ENCODE assay signal across 23 cellular contexts in genomic region chr10:133189726-133190125, GRCh38. TPM values are rescaled to one million over a fixed set of nuclear protein-coding genes. Genes with fewer than 3 reads are reported as not detected.
DNase-seq lines count a peak whose midpoint lies in the region; ATAC-seq, FAIRE-seq and TF ChIP-seq lines count a peak whose summit lies in the region.
"Had no signal": no experiment of that assay in that cellular context is flagged by ENCODE, and none has a peak within 500 bp of the region (broad histone marks: within the 10 kb centered on the region; RNA-seq: fewer than 3 reads in every experiment).

No MANE protein-coding gene starts in this region.

- no peak overlapping the region for H3K18ac ChIP-seq in neuronal stem cell (ENCODE audit: low read length)

- intact Hi-C loops in Right ventricle myocardium inferior (cut with DNase I) = no loop called here
- intact Hi-C loops in left ventricle myocardium superior (cut with micrococcal nuclease) = no loop called here
- intact Hi-C loops in kidney (cut with DNase I) = no loop called here

- no peaks in the 10 kb centered on the region for H3K4me1 ChIP-seq in kidney (ENCODE audit: control insufficient read depth in 1 of 2, insufficient read depth in 1 of 2, low read depth in 1 of 2, low read length in 2 of 2)
- peaks cover 5% of the 10 kb centered on the region in 2 donors for H3K4me1 ChIP-seq in neuronal stem cell (ENCODE audit: control insufficient read depth in 2 of 2, insufficient read depth in 1 of 2, low read depth in 1 of 2, low read length in 2 of 2)
- H3K4me1 ChIP-seq in SJCRH30 = no peaks in the 10 kb centered on the region
- H3K4me1 ChIP-seq: A549, Caco-2 had no signal

- peak overlapping the region; percentile 39 for H2BK5ac ChIP-seq in neuronal stem cell (ENCODE audit: low read length)

- no peak overlapping the region for H3K4me2 ChIP-seq in neuronal stem cell (ENCODE audit: insufficient read depth, low read length, poor library complexity, severe bottlenecking)
- H3K4me2 ChIP-seq: A549 had no signal

- H3K4ac ChIP-seq in neuronal stem cell (ENCODE audit: low read length) = no peak overlapping the region

- no peak overlapping the region for H4K8ac ChIP-seq in neuronal stem cell (ENCODE audit: low read depth, low read length)

- H3K27ac ChIP-seq in kidney (ENCODE audit: low read depth in 2 of 2, low read length in 2 of 2) (no peak overlapping the region), neuronal stem cell (replicated peaks; ENCODE audit: low read length) (no peak overlapping the region), SJCRH30 (no peak overlapping the region)
- H3K27ac ChIP-seq: 22Rv1; A549; BLaER1 treated with 17β-estradiol and CSF1 and Interleukin-3, amounts not matched to agents 10 nM and 100 nM; C4-2B had no signal

- peaks cover 0 to 8% (median 0%) of the 10 kb centered on the region in 3 experiments for H3K27me3 ChIP-seq in neuronal stem cell (ENCODE audit: control insufficient read depth in 3 of 3, insufficient read depth in 3 of 3, low read depth in 1 of 3, low read length in 3 of 3)
- no peaks in the 10 kb centered on the region; the same call in 1 of the 2 replicates for H3K27me3 ChIP-seq in SJCRH30

- no peak overlapping the region for H2BK15ac ChIP-seq in neuronal stem cell (ENCODE audit: low read length)

- no peak overlapping the region for H2BK12ac ChIP-seq in neuronal stem cell (ENCODE audit: low read length)

- WGBS in neuronal stem cell (ENCODE audit: extremely low coverage in 2 of 2, insufficient read length in 2 of 2, insufficient replicate concordance in 1 of 2), 2 donors = no CpG with 5 or more reads among the region's 14 CpGs

- TF ChIP-seq CTCF in kidney (IDR thresholded peaks at IDR 0.05; ENCODE audit: borderline replicate concordance, extremely low read depth, insufficient read depth) = no peak

- H4K91ac ChIP-seq in neuronal stem cell (ENCODE audit: low read depth, low read length, poor library complexity) = no peak overlapping the region

- peaks cover 8% of the 10 kb centered on the region for H3K79me1 ChIP-seq in neuronal stem cell (ENCODE audit: low read depth, low read length)

- DNase-seq in Right ventricle myocardium inferior (ENCODE audit: missing footprints) = peak; percentile 61
- no peak for DNase-seq in left ventricle myocardium superior
- DNase-seq in kidney = peak; percentile 34
- DNase-seq in neuronal stem cell (ENCODE audit: low spot score) = no peak
- no peak for DNase-seq in SJCRH30
- DNase-seq: AML-193; Caco-2; Calu3; CD4-positive, alpha-beta T cell; CD8-positive, alpha-beta T cell; DMS79 treated with DMSO at 0.1 percent for 48 hours; GF-D8 had no signal

- H3K9me3 ChIP-seq in kidney (ENCODE audit: control insufficient read depth in 1 of 2, low read length in 2 of 2) (no peaks in the 10 kb centered on the region), neuronal stem cell (replicated peaks in 1 of 2; ENCODE audit: control insufficient read depth in 2 of 2, insufficient read depth in 1 of 2, low read depth in 1 of 2, low read length in 2 of 2) (peaks cover 3 to 7% of the 10 kb centered on the region in 2 donors), SJCRH30 (replicated peaks) (no peaks in the 10 kb centered on the region)

- no peak overlapping the region for H2AFZ ChIP-seq in neuronal stem cell (ENCODE audit: low read length)

- ATAC-seq in Right ventricle myocardium inferior (no peak), left ventricle myocardium superior (no peak)
- ATAC-seq: CD8-positive, alpha-beta T cell had no signal

- H2AK5ac ChIP-seq in neuronal stem cell (ENCODE audit: low read depth, low read length) = peak overlapping the region; percentile 43

- H3K4me3 ChIP-seq in kidney (ENCODE audit: low read length in 2 of 2) (no peak overlapping the region), neuronal stem cell (ENCODE audit: low read length in 2 of 2) (no peak overlapping the region), SJCRH30 (no peak overlapping the region)
- H3K4me3 ChIP-seq: A549; BLaER1 treated with 17β-estradiol and CSF1 and Interleukin-3, amounts not matched to agents 10 nM and 100 nM had no signal

- H3K23ac ChIP-seq in neuronal stem cell (ENCODE audit: low read depth, low read length, poor library complexity) = no peak overlapping the region

- H2BK120ac ChIP-seq in neuronal stem cell (ENCODE audit: low read depth, low read length) = no peak overlapping the region

- no peak for FAIRE-seq in kidney (lab: Jason Lieb, UNC)
- FAIRE-seq: A549, D721Med, G401.6, GM12891, GM19239 had no signal

- H3K14ac ChIP-seq in neuronal stem cell (ENCODE audit: low read length) = peak overlapping the region; percentile 82

- H3K36me3 ChIP-seq in kidney (ENCODE audit: control insufficient read depth in 1 of 2, insufficient read depth in 2 of 2, low read length in 2 of 2) (no peaks in the 10 kb centered on the region), neuronal stem cell (replicated peaks in 1 of 2; ENCODE audit: control insufficient read depth in 2 of 2, insufficient read depth in 2 of 2, low read length in 2 of 2) (peaks cover 0 to 2% of the 10 kb centered on the region in 2 donors), SJCRH30 (no peaks in the 10 kb centered on the region)

- H3K9ac ChIP-seq in kidney (ENCODE audit: low read length in 2 of 2) (no peak overlapping the region), neuronal stem cell (ENCODE audit: low read depth, low read length, poor library complexity) (peak overlapping the region; percentile 21)

RNA-seq across cellular contexts. Expression of gene KNDC1, which starts 29.7 kb away (rescaled TPM):
- total RNA-seq in Right ventricle myocardium inferior (not detected), left ventricle myocardium superior (0.20 TPM), kidney (8.7 TPM)
- polyA plus RNA-seq in kidney (ENCODE audit: insufficient read depth, low read depth, low replicate concordance) = 0.43 TPM
- polyA plus RNA-seq in neuronal stem cell (2013, experiment 1 of 2) = 6.4 TPM
- 6.1 TPM for polyA plus RNA-seq in neuronal stem cell (2013, experiment 2 of 2)
- 1.1 TPM in 1 of 2 replicates, not detected in the other for total RNA-seq in SJCRH30 (2014; rRNA removed; shearing (Covaris generic))
- total RNA-seq: CD4-positive, alpha-beta T cell; CD8-positive, alpha-beta T cell had no signal

RNA-seq across cellular contexts. Expression of gene UTF1, which starts 40.3 kb away (rescaled TPM):
- total RNA-seq in Right ventricle myocardium inferior = not detected
- not detected for total RNA-seq in left ventricle myocardium superior
- not detected for total RNA-seq in kidney
- not detected for polyA plus RNA-seq in kidney (ENCODE audit: insufficient read depth, low read depth, low replicate concordance)
- 0.35 TPM for polyA plus RNA-seq in neuronal stem cell (2013, experiment 1 of 2)
- polyA plus RNA-seq in neuronal stem cell (2013, experiment 2 of 2) = 0.33 TPM
- not detected in 2 replicates for total RNA-seq in SJCRH30 (2014; rRNA removed; shearing (Covaris generic))
- total RNA-seq: A172; Caco-2; Calu3; CD4-positive, alpha-beta T cell; CD8-positive, alpha-beta T cell had no signal
- polyA plus RNA-seq: A549, BJ had no signal

RNA-seq across cellular contexts. Expression of gene VENTX, which starts 47.9 kb away (rescaled TPM):
- 0.54 TPM for total RNA-seq in Right ventricle myocardium inferior
- 0.99 TPM for total RNA-seq in left ventricle myocardium superior
- 3.3 TPM for total RNA-seq in kidney
- polyA plus RNA-seq in kidney (ENCODE audit: insufficient read depth, low read depth, low replicate concordance) = 0.39 TPM
- polyA plus RNA-seq in neuronal stem cell (2013, experiment 1 of 2) = 0.42 TPM
- 0.35 TPM for polyA plus RNA-seq in neuronal stem cell (2013, experiment 2 of 2)
- total RNA-seq in SJCRH30 (2014; rRNA removed; shearing (Covaris generic)) = 0.10 and 0.26 TPM in 2 replicates
- total RNA-seq: A172; B cell; Caco-2; Calu3; CD8-positive, alpha-beta T cell had no signal
- polyA plus RNA-seq: A549, BJ had no signal

Comparison
In these comparisons a context has a peak if more than half of its experiments do, and no peak if none do; other contexts are left out.
1. DNase-seq: peak in Right ventricle myocardium inferior (single experiment) and kidney (single experiment); none in left ventricle myocardium superior (single experiment), neuronal stem cell (single experiment) and SJCRH30 (0 of 2).